6 cellular contexts compared by ENCODE assay signal in the genomic region with DNA sequence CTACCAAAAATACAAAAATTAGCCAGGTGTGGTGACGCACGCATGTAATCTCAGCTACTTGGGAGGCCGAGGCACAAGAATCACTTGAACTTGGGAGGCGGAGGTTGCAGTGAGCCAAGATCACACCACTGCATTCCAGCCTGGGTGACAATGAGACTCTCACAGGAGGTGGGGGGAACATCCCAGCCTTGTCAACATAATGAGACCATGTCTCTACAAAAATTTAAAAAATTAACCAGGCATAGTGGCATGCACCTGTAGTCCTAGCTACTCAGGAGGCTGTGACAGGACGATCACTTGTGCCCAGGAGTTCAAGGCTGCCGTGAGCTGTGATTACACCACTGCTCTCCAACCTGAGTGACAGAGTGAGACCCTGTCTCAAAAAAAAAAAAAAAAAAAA. TPM values are rescaled to one million over a fixed set of nuclear protein-coding genes. Genes with fewer than 3 reads are reported as not detected.
A peak's percentile ranks its signal among the peaks of the same experiment; 100 is the strongest.
DNase-seq lines count a peak whose midpoint lies in the region; ATAC-seq, FAIRE-seq and TF ChIP-seq lines count a peak whose summit lies in the region.
"Not testable (repeated sequence)": the region's sequence is repeated elsewhere in the genome, so short reads cannot be mapped to it uniquely, and the experiment has no call there.

No MANE protein-coding gene starts in this region.

- not testable (repeated sequence) for DNase-seq in GM23338 (ENCODE audit: low spot score); WTC11 (ENCODE audit: low spot score); mesenchymal stem cell
- peak; percentile 9 for DNase-seq in activated T-cell treated with anti-CD3 and anti-CD28 coated beads, Interleukin-2, amount 50 U/mL, for 24 hours
- DNase-seq in H1 (ENCODE audit: low read depth in 1 of 2, low spot score in 2 of 2) (peak in 1 of 2 experiments; percentile 33), right atrium auricular region (ENCODE audit: low spot score) (peak; percentile 13)

- H3K18ac ChIP-seq in H1 (ENCODE audit: extremely low read depth, low read length); mesenchymal stem cell (ENCODE audit: low read depth in 1 of 2, low read length in 2 of 2): not testable (repeated sequence)

- not testable (repeated sequence) for H3K9me2 ChIP-seq in GM23338 (ENCODE audit: insufficient read depth)

- not testable (repeated sequence) for TF ChIP-seq RAD21 in H1 (IDR thresholded peaks at IDR 0.05 in 1 of 2, conservative IDR thresholded peaks at IDR 0.05 in 1 of 2; ENCODE audit: low read depth in 2 of 2, low read length in 2 of 2)

- peaks cover 21% of the 10 kb centered on the region; the same call in 1 of the 2 replicates for H3K79me2 ChIP-seq in GM23338 (replicated peaks; ENCODE audit: insufficient read depth)
- not testable (repeated sequence) for H3K79me2 ChIP-seq in H1 (ENCODE audit: control insufficient read depth in 1 of 2, insufficient read depth in 2 of 2, low read length in 2 of 2)

- ATAC-seq in GM23338, WTC11: not testable (repeated sequence)

- H3K56ac ChIP-seq in H1 (replicated peaks; ENCODE audit: insufficient read length, low read depth, low read length), result not testable (repeated sequence)

- H3K4me2 ChIP-seq in GM23338, result 0 out of 2 replicates have a peak overlapping the region, but pooled peaks have one; percentile 41
- H3K4me2 ChIP-seq in H1 (ENCODE audit: insufficient read depth in 1 of 2, low read depth in 2 of 2, low read length in 2 of 2); mesenchymal stem cell (ENCODE audit: low read length, poor library complexity, severe bottlenecking): not testable (repeated sequence)

- H3K4me1 Mint-ChIP-seq in GM23338 (peaks cover 32% of the 10 kb centered on the region), WTC11 (peaks cover 30% of the 10 kb centered on the region)
- not testable (repeated sequence) for H3K4me1 Mint-ChIP-seq in activated T-cell treated with anti-CD3 and anti-CD28 coated beads, Interleukin-2, amount 50 U/mL, for 24 hours (ENCODE audit: low read depth)

- H4K5ac ChIP-seq in H1 (ENCODE audit: insufficient read length, low read depth, low read length), result not testable (repeated sequence)

- H3K36me3 Mint-ChIP-seq in GM23338 (ENCODE audit: low read depth) (peaks cover 34% of the 10 kb centered on the region), WTC11 (peaks cover 18% of the 10 kb centered on the region)
- peaks cover 68% of the 10 kb centered on the region for H3K36me3 Mint-ChIP-seq in activated T-cell treated with anti-CD3 and anti-CD28 coated beads, Interleukin-2, amount 50 U/mL, for 24 hours (ENCODE audit: low read depth)

- 0 out of 2 replicates have a peak overlapping the region, but pooled peaks have one; percentile 62 for H2BK12ac ChIP-seq in H1 (ENCODE audit: low read depth, low read length)
- not testable (repeated sequence) for H2BK12ac ChIP-seq in mesenchymal stem cell (ENCODE audit: low read length in 2 of 2)

- H3F3A ChIP-seq in GM23338 (replicated peaks; ENCODE audit: low read depth), result not testable (repeated sequence)

- H3K27ac Mint-ChIP-seq in GM23338, result peak overlapping the region; percentile 99; the same call in 1 of the 2 replicates
- H3K27ac Mint-ChIP-seq in WTC11, result peak overlapping the region; percentile 100; the same call in 1 of the 2 replicates
- H3K27ac Mint-ChIP-seq in activated T-cell treated with anti-CD3 and anti-CD28 coated beads, Interleukin-2, amount 50 U/mL, for 24 hours, result not testable (repeated sequence)

- peak overlapping the region; percentile 67 for H2BK5ac ChIP-seq in H1 (ENCODE audit: low read depth, low read length)
- H2BK5ac ChIP-seq in mesenchymal stem cell (ENCODE audit: low read depth, low read length, poor library complexity, severe bottlenecking), result not testable (repeated sequence)

- 95% methylated on average over 6 of the region's 6 CpGs; no CpG with 5 or more reads in 1 of the 2 experiments for WGBS in H1 (ENCODE audit: extremely low coverage in 1 of 2, insufficient coverage in 1 of 2, insufficient read length in 1 of 2, insufficient replicate concordance in 2 of 2, low coverage in 1 of 2, low lambda C conversion rate in 2 of 2, missing lambda C conversion rate in 1 of 2), 2 experiments
- 96% methylated on average over 5 of the region's 6 CpGs for WGBS in mesenchymal stem cell

- not testable (repeated sequence) for TF ChIP-seq EP300 in H1 (IDR thresholded peaks at IDR 0.05; ENCODE audit: borderline replicate concordance in 1 of 2, low read depth in 2 of 2, low read length in 2 of 2)

- not testable (repeated sequence) for H4K8ac ChIP-seq in H1 (ENCODE audit: extremely low read depth, insufficient read depth, low read length); mesenchymal stem cell (ENCODE audit: low read length)

- not testable (repeated sequence) for H2BK120ac ChIP-seq in H1 (replicated peaks; ENCODE audit: low read depth, low read length); mesenchymal stem cell (ENCODE audit: low read depth, low read length)

- H3K9me3 ChIP-seq in H1 (ENCODE audit: insufficient read depth in 2 of 2, low read depth in 1 of 2, low read length in 1 of 2); right atrium auricular region; mesenchymal stem cell (ENCODE audit: control insufficient read depth, low read length): not testable (repeated sequence)

- TF ChIP-seq CTCF in GM23338 (conservative IDR thresholded peaks at IDR 0.05; ENCODE audit: low read depth in 2 of 2); WTC11 (IDR thresholded peaks at IDR 0.05); H1 (IDR thresholded peaks at IDR 0.05; ENCODE audit: control extremely low read depth in 1 of 3, insufficient read depth in 1 of 3, low read depth in 1 of 3, low read length in 3 of 3); right atrium auricular region (IDR thresholded peaks at IDR 0.05): not testable (repeated sequence)

- not testable (repeated sequence) for H3K9ac ChIP-seq in H1 (replicated peaks in 1 of 4; ENCODE audit: extremely low read depth in 1 of 4, low read depth in 3 of 4, low read length in 3 of 4); mesenchymal stem cell (ENCODE audit: low read length)

- H2AK5ac ChIP-seq in H1 (ENCODE audit: low read depth, low read length), result peak overlapping the region; percentile 78; the same call in 1 of the 2 replicates
- not testable (repeated sequence) for H2AK5ac ChIP-seq in mesenchymal stem cell (ENCODE audit: low read length, severe bottlenecking)

- not testable (repeated sequence) for H3K27me3 ChIP-seq in GM23338 (ENCODE audit: insufficient read depth); H1 (replicated peaks in 1 of 4; ENCODE audit: control insufficient read depth in 3 of 4, extremely low read depth in 1 of 4, insufficient read depth in 3 of 4, low read length in 3 of 4); right atrium auricular region; mesenchymal stem cell (ENCODE audit: control insufficient read depth in 1 of 2, insufficient read depth in 1 of 2, low read length in 2 of 2)

- not testable (repeated sequence) for TF ChIP-seq POLR2A in H1 (IDR thresholded peaks at IDR 0.05; ENCODE audit: control extremely low read depth in 1 of 2, low read depth in 2 of 2, low read length in 2 of 2)

- H3K36me3 ChIP-seq in GM23338 (ENCODE audit: insufficient read depth); right atrium auricular region: not testable (repeated sequence)
- H3K36me3 ChIP-seq in H1 (ENCODE audit: control insufficient read depth in 2 of 4, insufficient read depth in 4 of 4, low read length in 3 of 4) (peaks cover 0 to 18% (median under 1%) of the 10 kb centered on the region in 4 experiments; a peak in 2 of 8 replicates), mesenchymal stem cell (ENCODE audit: control insufficient read depth in 1 of 2, insufficient read depth in 2 of 2, low read depth in 1 of 2, low read length in 2 of 2) (peaks cover 26 to 50% of the 10 kb centered on the region in 2 experiments)

- POLR2A ChIA-PET in WTC11 (lab: Charles Lee), result not testable (repeated sequence)
- POLR2A ChIA-PET in H1 (lab: Charles Lee; ENCODE audit: partially characterized antibody), result interaction anchor here (0.9 to 2.9 kb wide), 3 partner anchors 10 to 60 kb away, joined by 3 to 14 read pairs (median 8); a partner anchor contains a TSS

- H3K9me3 Mint-ChIP-seq in GM23338; WTC11; activated T-cell treated with anti-CD3 and anti-CD28 coated beads, Interleukin-2, amount 50 U/mL, for 24 hours: not testable (repeated sequence)

- H3K23me2 ChIP-seq in H1 (ENCODE audit: low read depth, low read length), result not testable (repeated sequence)

- H4K91ac ChIP-seq in H1 (replicated peaks; ENCODE audit: insufficient read length, low read length); mesenchymal stem cell (ENCODE audit: low read length): not testable (repeated sequence)

- not testable (repeated sequence) for FAIRE-seq in H1 (lab: Jason Lieb, UNC)

- H3K4me1 ChIP-seq in GM23338 (ENCODE audit: insufficient read depth), result peaks cover 14% of the 10 kb centered on the region
- H3K4me1 ChIP-seq in H1 (replicated peaks in 1 of 4; ENCODE audit: control insufficient read depth in 3 of 4, insufficient read depth in 4 of 4, low read length in 3 of 4); right atrium auricular region; mesenchymal stem cell (ENCODE audit: control insufficient read depth, insufficient read depth, low read depth, low read length): not testable (repeated sequence)

- not testable (repeated sequence) for H2AFZ ChIP-seq in GM23338; H1 (ENCODE audit: low read length); mesenchymal stem cell (ENCODE audit: low read depth, low read length)

- not testable (repeated sequence) for H3K14ac ChIP-seq in H1 (ENCODE audit: insufficient read length); mesenchymal stem cell (ENCODE audit: low read length in 2 of 2)

- not testable (repeated sequence) for H3K23ac ChIP-seq in H1 (ENCODE audit: insufficient read length); mesenchymal stem cell (ENCODE audit: low read length in 2 of 2)

- H3K4me3 ChIP-seq in GM23338; H1 (ENCODE audit: extremely low read depth in 1 of 4, insufficient read depth in 2 of 4, low read depth in 3 of 4, low read length in 4 of 4); right atrium auricular region; mesenchymal stem cell (ENCODE audit: insufficient read depth in 1 of 2, low read depth in 1 of 2, low read length in 2 of 2): not testable (repeated sequence)

- CTCF ChIA-PET in WTC11 (lab: Charles Lee), result interaction anchor here (0.5 to 0.9 kb wide), 2 partner anchors 39 to 490 kb away, joined by 3 to 4 read pairs; no protein-coding TSS in a partner anchor
- CTCF ChIA-PET in H1 (lab: Charles Lee; ENCODE audit: partially characterized antibody), result interaction anchor here (1.5 kb wide), 1 partner anchor 35 kb away, joined by 3 read pairs; no protein-coding TSS in a partner anchor

- H3K27ac ChIP-seq in GM23338 (ENCODE audit: low read depth), result peak overlapping the region; percentile 90
- not testable (repeated sequence) for H3K27ac ChIP-seq in H1 (ENCODE audit: low read depth, low read length); right atrium auricular region; mesenchymal stem cell (ENCODE audit: low read length, poor library complexity, severe bottlenecking)

- H4K20me1 ChIP-seq in GM23338 (replicated peaks; ENCODE audit: insufficient read depth); H1 (replicated peaks in 1 of 2; ENCODE audit: control insufficient read depth in 1 of 2, insufficient read depth in 2 of 2, low read length in 2 of 2): not testable (repeated sequence)

- peaks cover 16% of the 10 kb centered on the region for H3K27me3 Mint-ChIP-seq in GM23338 (ENCODE audit: insufficient read depth, low read depth, poor library complexity)
- not testable (repeated sequence) for H3K27me3 Mint-ChIP-seq in WTC11 (ENCODE audit: low read depth); activated T-cell treated with anti-CD3 and anti-CD28 coated beads, Interleukin-2, amount 50 U/mL, for 24 hours

- H3K79me1 ChIP-seq in H1 (ENCODE audit: low read depth, low read length); mesenchymal stem cell (replicated peaks; ENCODE audit: low read length, poor library complexity, severe bottlenecking): not testable (repeated sequence)

- H2BK20ac ChIP-seq in H1 (ENCODE audit: low read length), result not testable (repeated sequence)

- not testable (repeated sequence) for H2BK15ac ChIP-seq in H1 (ENCODE audit: low read length)
- peak overlapping the region; percentile 19 for H2BK15ac ChIP-seq in mesenchymal stem cell (ENCODE audit: low read depth, poor library complexity, severe bottlenecking)

- H3K4me3 Mint-ChIP-seq in GM23338; WTC11; activated T-cell treated with anti-CD3 and anti-CD28 coated beads, Interleukin-2, amount 50 U/mL, for 24 hours: not testable (repeated sequence)

- not testable (repeated sequence) for H3K4ac ChIP-seq in H1 (replicated peaks; ENCODE audit: insufficient read length, low read depth, low read length); mesenchymal stem cell (ENCODE audit: low read depth in 1 of 2, low read length in 2 of 2)

RNA-seq across cellular contexts. Expression of a gene that starts 20.0 kb away (rescaled TPM):
- 30.9 and 42.3 TPM in 2 replicates for total RNA-seq in GM23338 (2014; rRNA removed; shearing (Covaris generic))
- 35.0 and 35.8 TPM in 2 replicates for polyA plus RNA-seq in GM23338 (2016; fragmentation: Nextera tagmentation; extraction: Ambion mirVana)
- 27.4 to 29.5 TPM (median 28.2 TPM) in 3 replicates for total RNA-seq in WTC11 (2021)
- total RNA-seq in H1 (2021; fragmentation: NEBNext Ultra II Directional; extraction: Animal tissue kit (Norgen Biotek cat#: 25700)), result 21.8 and 24.1 TPM in 2 replicates
- 20.5 and 22.6 TPM in 2 replicates for polyA plus RNA-seq in H1 (2011; rRNA removed)
- polyA plus RNA-seq in H1 (2011; cell fraction: cytosol; rRNA removed), result 23.9 TPM
- polyA plus RNA-seq in H1 (2011; cell fraction: nucleus; rRNA removed), result 18.5 TPM
- 17.9 to 21.2 TPM (median 19.4 TPM) in 4 replicates for polyA plus RNA-seq in H1 (2012, experiment 1 of 2)
- 8.9 TPM for polyA plus RNA-seq in H1 (2012, experiment 2 of 2)
- polyA plus RNA-seq in H1 (2013, experiment 1 of 2), result 32.3 TPM
- polyA plus RNA-seq in H1 (2013, experiment 2 of 2), result 34.2 TPM
- 10.9 and 11.1 TPM in 2 replicates for polyA minus RNA-seq in H1 (2011; rRNA and poly(A)+ RNA removed)
- 8.1 TPM for polyA minus RNA-seq in H1 (2011; cell fraction: cytosol; rRNA and poly(A)+ RNA removed)
- 7.9 TPM for polyA minus RNA-seq in H1 (2011; cell fraction: nucleus; rRNA and poly(A)+ RNA removed)
- 10 to 100 TPM in 1 of 2 donors, 1 to 10 TPM in 1; 6.9 to 10.1 TPM for total RNA-seq in right atrium auricular region
- polyA plus RNA-seq in mesenchymal stem cell (2013, experiment 1 of 2), result 15.1 TPM
- polyA plus RNA-seq in mesenchymal stem cell (2013, experiment 2 of 2), result 15.3 TPM

RNA-seq across cellular contexts. Expression of a gene that starts 59.2 kb away (rescaled TPM):
- 442 and 468 TPM in 2 replicates for total RNA-seq in GM23338 (2014; rRNA removed; shearing (Covaris generic))
- polyA plus RNA-seq in GM23338 (2016; fragmentation: Nextera tagmentation; extraction: Ambion mirVana), result 364 and 375 TPM in 2 replicates
- 426 to 466 TPM (median 431 TPM) in 3 replicates for total RNA-seq in WTC11 (2021)
- 599 and 612 TPM in 2 replicates for total RNA-seq in H1 (2021; fragmentation: NEBNext Ultra II Directional; extraction: Animal tissue kit (Norgen Biotek cat#: 25700))
- 282 and 413 TPM in 2 replicates for polyA plus RNA-seq in H1 (2011; rRNA removed)
- 359 TPM for polyA plus RNA-seq in H1 (2011; cell fraction: cytosol; rRNA removed)
- 273 TPM for polyA plus RNA-seq in H1 (2011; cell fraction: nucleus; rRNA removed)
- polyA plus RNA-seq in H1 (2012, experiment 1 of 2), result 400 to 532 TPM (median 448 TPM) in 4 replicates
- 97.1 TPM for polyA plus RNA-seq in H1 (2012, experiment 2 of 2)
- polyA plus RNA-seq in H1 (2013, experiment 1 of 2), result 316 TPM
- polyA plus RNA-seq in H1 (2013, experiment 2 of 2), result 317 TPM
- 770 and 875 TPM in 2 replicates for polyA minus RNA-seq in H1 (2011; rRNA and poly(A)+ RNA removed)
- 428 TPM for polyA minus RNA-seq in H1 (2011; cell fraction: cytosol; rRNA and poly(A)+ RNA removed)
- polyA minus RNA-seq in H1 (2011; cell fraction: nucleus; rRNA and poly(A)+ RNA removed), result 320 TPM
- total RNA-seq in right atrium auricular region, result 10 to 100 TPM; 17.9 to 19.2 TPM
- 92.3 TPM for polyA plus RNA-seq in mesenchymal stem cell (2013, experiment 1 of 2)
- polyA plus RNA-seq in mesenchymal stem cell (2013, experiment 2 of 2), result 90.7 TPM

Comparison
In these comparisons a context has a peak if more than half of its experiments do, and no peak if none do; other contexts are left out.
1. RNA of a gene that starts 59.2 kb away (total RNA-seq): 599 to 612 TPM in H1, 426 to 466 TPM in WTC11 and 442 to 468 TPM in GM23338; 17.9 to 19.2 TPM in right atrium auricular region; every median in the first group is over 10 times any median in the second.